ENCODE assay signal across 21 cellular contexts in genomic region chr17:75064867-75065561, GRCh38. TPM values are rescaled to one million over a fixed set of nuclear protein-coding genes. Genes with fewer than 3 reads are reported as not detected.
A peak's percentile ranks its signal among the peaks of the same experiment; 100 is the strongest.
DNase-seq lines count a peak whose midpoint lies in the region; ATAC-seq, FAIRE-seq and TF ChIP-seq lines count a peak whose summit lies in the region.
"Had no signal": no experiment of that assay in that cellular context is flagged by ENCODE, and none has a peak within 500 bp of the region (broad histone marks: within the 10 kb centered on the region; RNA-seq: fewer than 3 reads in every experiment).

No MANE protein-coding gene starts in this region.

- no peak overlapping the region for H4K8ac ChIP-seq in neuronal stem cell (ENCODE audit: low read depth, low read length)

- peak; percentile 71 for ATAC-seq in GM23338
- ATAC-seq in GM12878, result no peak
- ATAC-seq in GM19035 (IDR thresholded peaks at IDR 0.05; ENCODE audit: unreplicated experiment), result no peak
- ATAC-seq: body of pancreas, left ventricle myocardium superior, Right ventricle myocardium inferior had no signal

- TF ChIP-seq CTCF in GM23338 (conservative IDR thresholded peaks at IDR 0.05; ENCODE audit: low read depth in 2 of 2) (peak; percentile 28 to 61; a peak in 3 of 4 replicates), MM.1S (IDR thresholded peaks at IDR 0.05; ENCODE audit: low read length) (no peak), GM12878 (IDR thresholded peaks at IDR 0.05 in 2 of 3, conservative IDR thresholded peaks at IDR 0.05 in 1 of 3; ENCODE audit: control insufficient read depth in 2 of 3, extremely low read depth in 1 of 3, insufficient read depth in 1 of 3, low read depth in 3 of 3, low read length in 3 of 3) (no peak)

- no peak for TF ChIP-seq RAD21 in GM12878 (IDR thresholded peaks at IDR 0.05; ENCODE audit: insufficient read depth, low read depth, low read length)

- no peak overlapping the region for H3K4me3 Mint-ChIP-seq in GM23338
- H3K4me3 Mint-ChIP-seq: B cell had no signal

- BruUV-seq in GM12878 (replicated peaks; lab: Mats Ljungman, UMichigan), result no TSS peak

- RAD21 ChIA-PET in GM12878 (lab: Charles Lee; ENCODE audit: unreplicated experiment), result interaction anchor here (1.0 to 1.6 kb wide), 2 partner anchors 41 to 136 kb away, joined by 3 read pairs; no protein-coding TSS in a partner anchor

- no peaks in the 10 kb centered on the region for H3K79me1 ChIP-seq in neuronal stem cell (ENCODE audit: low read depth, low read length)

- CTCF ChIA-PET in GM12878 (lab: Yijun Ruan, JAX), result no interaction called here

- no peak for TF ChIP-seq POLR2A in GM12878 (IDR thresholded peaks at IDR 0.05; ENCODE audit: low read depth, low read length)

- in situ Hi-C loops in GM12878 (cut with MboI), result no loop called here

- H3K9ac ChIP-seq in MM.1S (ENCODE audit: low read length) (peak overlapping the region; percentile 61), GM12878 (ENCODE audit: control insufficient read depth, insufficient read depth, low read length) (peak overlapping the region; percentile 16; the same call in 1 of the 2 replicates), neuronal stem cell (ENCODE audit: low read depth, low read length, poor library complexity) (no peak overlapping the region)
- H3K9ac ChIP-seq: parathyroid adenoma had no signal

- H3F3A ChIP-seq in GM23338 (replicated peaks; ENCODE audit: low read depth) (0 out of 2 replicates have a peak, but pooled peaks cover 3% of the 10 kb centered on the region), MM.1S (ENCODE audit: insufficient read depth, low read length) (peaks cover 23% of the 10 kb centered on the region)

- H3K36me3 Mint-ChIP-seq in GM23338 (ENCODE audit: low read depth), result peaks cover 49% of the 10 kb centered on the region

- no peak for TF ChIP-seq EP300 in GM12878 (IDR thresholded peaks at IDR 0.05; ENCODE audit: borderline replicate concordance in 1 of 2, control insufficient read depth in 1 of 2, low read depth in 2 of 2, low read length in 2 of 2)

- no peak overlapping the region for H2BK15ac ChIP-seq in neuronal stem cell (ENCODE audit: low read length)

- no peaks in the 10 kb centered on the region for H3K9me2 ChIP-seq in GM23338 (ENCODE audit: insufficient read depth)
- H3K9me2 ChIP-seq in MM.1S (replicated peaks; ENCODE audit: insufficient read depth, low read length), result no peaks in the 10 kb centered on the region

- no peak overlapping the region for H4K91ac ChIP-seq in neuronal stem cell (ENCODE audit: low read depth, low read length, poor library complexity)

- no peak overlapping the region for H2AK5ac ChIP-seq in neuronal stem cell (ENCODE audit: low read depth, low read length)

- H3K27ac Mint-ChIP-seq in GM23338, result no peak overlapping the region
- H3K27ac Mint-ChIP-seq: B cell had no signal

- DNase-seq in GM23338 (ENCODE audit: low spot score) (peak; percentile 73), MM.1S (no peak), GM12878 (ENCODE audit: low read depth, low spot score) (no peak), neuronal stem cell (ENCODE audit: low spot score) (no peak), hippocampal formation (lab: John Stamatoyannopoulos, UW) (no peak), AML-193 (lab: John Stamatoyannopoulos, UW) (no peak)
- DNase-seq: body of pancreas; colonic mucosa; GDM1; left ventricle myocardium superior; MG63; NCI-H187; NCI-H446 treated with DMSO at 0.1 percent for 48 hours; stimulated activated CD4-positive, alpha-beta T cell treated with anti-CD3 and anti-CD28 coated beads, Interleukin-2, amount 100 ng/mL, for 48 hours; testis had no signal

- H3K23ac ChIP-seq in neuronal stem cell (ENCODE audit: low read depth, low read length, poor library complexity), result peak overlapping the region; percentile 9

- no peak overlapping the region for H3K4ac ChIP-seq in neuronal stem cell (ENCODE audit: low read length)

- no peak overlapping the region for H2BK120ac ChIP-seq in neuronal stem cell (ENCODE audit: low read depth, low read length)

- no peaks in the 10 kb centered on the region for H3K4me1 Mint-ChIP-seq in GM23338
- H3K4me1 Mint-ChIP-seq: B cell had no signal

- POLR2A ChIA-PET in GM12878 (lab: Charles Lee), result no interaction called here

- no peak overlapping the region for H3K14ac ChIP-seq in neuronal stem cell (ENCODE audit: low read length)

- H2AFZ ChIP-seq in GM23338 (no peak overlapping the region), MM.1S (ENCODE audit: low read length) (no peak overlapping the region), GM12878 (ENCODE audit: control insufficient read depth, low read depth, low read length) (no peak overlapping the region), neuronal stem cell (ENCODE audit: low read length) (no peak overlapping the region)
- H2AFZ ChIP-seq: parathyroid adenoma had no signal

- H3K27me3 Mint-ChIP-seq in GM23338 (ENCODE audit: insufficient read depth, low read depth, poor library complexity), result peaks cover 10% of the 10 kb centered on the region
- H3K27me3 Mint-ChIP-seq: activated naive CD4-positive, alpha-beta T cell treated with anti-CD3 and anti-CD28 coated beads, Interleukin-2, amount 50 U/mL, for 24 hours; B cell had no signal

- H3K4me2 ChIP-seq in GM23338 (no peak overlapping the region), MM.1S (ENCODE audit: low read depth, low read length) (peak overlapping the region; percentile 64), GM12878 (ENCODE audit: control insufficient read depth, insufficient read depth) (peak overlapping the region; percentile 42; the same call in 1 of the 2 replicates), neuronal stem cell (ENCODE audit: insufficient read depth, low read length, poor library complexity, severe bottlenecking) (no peak overlapping the region)

- SMC1A ChIA-PET in GM12878 (lab: Charles Lee; ENCODE audit: uncharacterized antibody, unreplicated experiment), result no interaction called here

- FAIRE-seq in GM12878 (lab: Jason Lieb, UNC), result no peak
- FAIRE-seq: frontal cortex had no signal

- H3K9me3 ChIP-seq in MM.1S (replicated peaks; ENCODE audit: insufficient read depth, low read length) (no peaks in the 10 kb centered on the region), GM12878 (replicated peaks; ENCODE audit: control insufficient read depth, insufficient read depth, low read length) (no peaks in the 10 kb centered on the region), neuronal stem cell (replicated peaks in 1 of 2; ENCODE audit: control insufficient read depth in 2 of 2, insufficient read depth in 1 of 2, low read depth in 1 of 2, low read length in 2 of 2) (no peaks in the 10 kb centered on the region)
- H3K9me3 ChIP-seq: body of pancreas, colonic mucosa, MG63, testis had no signal

- intact Hi-C loops in GM12878 (cut with micrococcal nuclease; ENCODE audit: unreplicated experiment), result no loop called here

- H2BK5ac ChIP-seq in neuronal stem cell (ENCODE audit: low read length), result no peak overlapping the region

- H3K27me3 ChIP-seq in GM23338 (ENCODE audit: insufficient read depth) (no peaks in the 10 kb centered on the region), MM.1S (replicated peaks; ENCODE audit: insufficient read depth, low read length) (no peaks in the 10 kb centered on the region), GM12878 (replicated peaks in 1 of 2; ENCODE audit: control insufficient read depth in 2 of 2, insufficient read depth in 2 of 2, low read length in 1 of 2) (no peaks in the 10 kb centered on the region), neuronal stem cell (ENCODE audit: control insufficient read depth in 3 of 3, insufficient read depth in 3 of 3, low read depth in 1 of 3, low read length in 3 of 3) (no peaks in the 10 kb centered on the region)
- H3K27me3 ChIP-seq: body of pancreas, colonic mucosa, MG63, testis had no signal

- H3K9me3 Mint-ChIP-seq in GM23338, result no peaks in the 10 kb centered on the region
- H3K9me3 Mint-ChIP-seq: activated naive CD4-positive, alpha-beta T cell treated with anti-CD3 and anti-CD28 coated beads, Interleukin-2, amount 50 U/mL, for 24 hours had no signal

- H3K36me3 ChIP-seq in GM23338 (ENCODE audit: insufficient read depth), result peaks cover 32% of the 10 kb centered on the region
- H3K36me3 ChIP-seq in MM.1S (replicated peaks; ENCODE audit: insufficient read depth, low read length), result no peaks in the 10 kb centered on the region; the same call in 1 of the 2 replicates
- peaks cover 4 to 9% of the 10 kb centered on the region in 2 experiments; a peak in 3 of 4 replicates for H3K36me3 ChIP-seq in GM12878 (ENCODE audit: control insufficient read depth in 2 of 2, insufficient read depth in 2 of 2, low read length in 1 of 2)
- peaks cover 37 to 56% of the 10 kb centered on the region in 2 donors for H3K36me3 ChIP-seq in neuronal stem cell (replicated peaks in 1 of 2; ENCODE audit: control insufficient read depth in 2 of 2, insufficient read depth in 2 of 2, low read length in 2 of 2)

- no peak overlapping the region for H3K27ac ChIP-seq in GM23338 (ENCODE audit: low read depth)
- H3K27ac ChIP-seq in MM.1S (ENCODE audit: low read length), result peak overlapping the region; percentile 91
- peak overlapping the region; percentile 65 for H3K27ac ChIP-seq in GM12878 (ENCODE audit: control insufficient read depth, insufficient read depth)
- no peak overlapping the region for H3K27ac ChIP-seq in neuronal stem cell (replicated peaks; ENCODE audit: low read length)
- H3K27ac ChIP-seq: body of pancreas, colonic mucosa, parathyroid adenoma, testis had no signal

- H3K4me1 ChIP-seq in GM23338 (ENCODE audit: insufficient read depth), result no peaks in the 10 kb centered on the region
- peaks cover 27% of the 10 kb centered on the region for H3K4me1 ChIP-seq in MM.1S (ENCODE audit: low read length)
- peaks cover 15% of the 10 kb centered on the region for H3K4me1 ChIP-seq in GM12878 (ENCODE audit: control insufficient read depth, insufficient read depth, low read length)
- no peaks in the 10 kb centered on the region for H3K4me1 ChIP-seq in neuronal stem cell (ENCODE audit: control insufficient read depth in 2 of 2, insufficient read depth in 1 of 2, low read depth in 1 of 2, low read length in 2 of 2)
- H3K4me1 ChIP-seq: body of pancreas, colonic mucosa, parathyroid adenoma had no signal

- WGBS in GM12878 (ENCODE audit: insufficient coverage, insufficient replicate concordance, low lambda C conversion rate, missing lambda C conversion rate), result 97% methylated on average over 18 of the region's 18 CpGs
- no CpG with 5 or more reads among the region's 18 CpGs for WGBS in neuronal stem cell (ENCODE audit: extremely low coverage in 2 of 2, insufficient read length in 2 of 2, insufficient replicate concordance in 1 of 2), 2 donors

- H4K20me1 ChIP-seq in GM23338 (replicated peaks; ENCODE audit: insufficient read depth) (peaks cover 10% of the 10 kb centered on the region; the same call in 1 of the 2 replicates), MM.1S (ENCODE audit: insufficient read depth, low read length) (no peaks in the 10 kb centered on the region), GM12878 (ENCODE audit: control insufficient read depth, insufficient read depth) (no peaks in the 10 kb centered on the region)

- no peak overlapping the region for H3K18ac ChIP-seq in neuronal stem cell (ENCODE audit: low read length)

- H3K4me3 ChIP-seq in GM23338, result no peak overlapping the region
- H3K4me3 ChIP-seq in MM.1S (ENCODE audit: low read length), result no peak overlapping the region
- H3K4me3 ChIP-seq in GM12878, result no peak overlapping the region
- no peak overlapping the region for H3K4me3 ChIP-seq in neuronal stem cell (ENCODE audit: low read length in 2 of 2)
- H3K4me3 ChIP-seq: body of pancreas, colonic mucosa, MG63, testis had no signal

- H3K79me2 ChIP-seq in GM23338 (replicated peaks; ENCODE audit: insufficient read depth) (no peaks in the 10 kb centered on the region), MM.1S (ENCODE audit: low read length) (no peaks in the 10 kb centered on the region), GM12878 (ENCODE audit: control insufficient read depth, insufficient read depth, low read length) (no peaks in the 10 kb centered on the region)
- H3K79me2 ChIP-seq: parathyroid adenoma had no signal

- no peak overlapping the region for H2BK12ac ChIP-seq in neuronal stem cell (ENCODE audit: low read length)

RNA-seq across cellular contexts. Expression of gene KCTD2, which starts 18.0 kb away (rescaled TPM):
- total RNA-seq in GM23338 (2014; rRNA removed; shearing (Covaris generic)), result 24.3 and 30.0 TPM in 2 replicates
- polyA plus RNA-seq in GM23338 (2016; fragmentation: Nextera tagmentation; extraction: Ambion mirVana), result 7.4 and 8.1 TPM in 2 replicates
- 9.1 and 11.1 TPM in 2 replicates for total RNA-seq in GM12878 (2013; cell fraction: nucleolus; rRNA removed)
- total RNA-seq in GM12878 (2014; rRNA removed), result 13.6 and 14.2 TPM in 2 replicates
- 11.9 and 13.3 TPM in 2 replicates for total RNA-seq in GM12878 (2014; rRNA removed; fragmentation: Illumina TruSeq; extraction: Trizol)
- total RNA-seq in GM12878 (2021), result 16.7 and 16.8 TPM in 2 replicates
- 9.5 TPM for polyA plus RNA-seq in GM12878 (2011; ENCODE audit: low read depth)
- 27.5 and 32.3 TPM in 2 replicates for polyA plus RNA-seq in GM12878 (2011; rRNA removed)
- polyA plus RNA-seq in GM12878 (2011; cell fraction: cytosol; rRNA removed), result 27.2 and 28.9 TPM in 2 replicates
- polyA plus RNA-seq in GM12878 (2011; cell fraction: nucleus; rRNA removed), result 17.1 and 18.6 TPM in 2 replicates
- 11.4 and 12.4 TPM in 2 replicates for polyA plus RNA-seq in GM12878 (2012)
- 17.3 and 20.0 TPM in 2 replicates for polyA plus RNA-seq in GM12878 (2014; fragmentation: Illumina TruSeq; extraction: Trizol)
- polyA plus RNA-seq in GM12878 (2014; fragmentation: Nextera tagmentation; extraction: Ambion mirVana), result 1 to 10 TPM; 1.5 to 2.2 TPM
- polyA plus RNA-seq in GM12878 (2014; rRNA removed), result 15.6 and 16.1 TPM in 2 replicates
- polyA plus RNA-seq in GM12878 (2016; fragmentation: Nextera tagmentation; extraction: Ambion mirVana), result 1 to 10 TPM; 1.5 to 4.5 TPM
- polyA minus RNA-seq in GM12878 (2011; rRNA and poly(A)+ RNA removed), result 15.0 and 21.0 TPM in 2 replicates
- 4.9 and 7.3 TPM in 2 replicates for polyA minus RNA-seq in GM12878 (2011; cell fraction: cytosol; rRNA and poly(A)+ RNA removed)
- 2.8 and 4.6 TPM in 2 replicates for polyA minus RNA-seq in GM12878 (2011; cell fraction: nucleus; rRNA and poly(A)+ RNA removed)
- polyA plus RNA-seq in neuronal stem cell (2013, experiment 1 of 2), result 24.7 TPM
- polyA plus RNA-seq in neuronal stem cell (2013, experiment 2 of 2), result 24.7 TPM

RNA-seq across cellular contexts. Expression of gene ATP5PD, which starts 18.2 kb away (rescaled TPM):
- total RNA-seq in GM23338 (2014; rRNA removed; shearing (Covaris generic)), result 240 and 244 TPM in 2 replicates
- polyA plus RNA-seq in GM23338 (2016; fragmentation: Nextera tagmentation; extraction: Ambion mirVana) (1,144 and 1,234 TPM in 2 replicates), GM12878 (2011; rRNA removed) (172 and 241 TPM in 2 replicates), GM12878 (2014; fragmentation: Illumina TruSeq; extraction: Trizol) (338 and 519 TPM in 2 replicates), GM12878 (2014; fragmentation: Nextera tagmentation; extraction: Ambion mirVana) (100 to 1,000 TPM; 710 to 772 TPM), GM12878 (2014; rRNA removed) (186 and 195 TPM in 2 replicates), GM12878 (2016; fragmentation: Nextera tagmentation; extraction: Ambion mirVana) (100 to 1,000 TPM; 436 to 445 TPM)
- 36.7 and 39.6 TPM in 2 replicates for total RNA-seq in GM12878 (2013; cell fraction: nucleolus; rRNA removed)
- total RNA-seq in GM12878 (2014; rRNA removed) (201 and 218 TPM in 2 replicates), GM12878 (2014; rRNA removed; fragmentation: Illumina TruSeq; extraction: Trizol) (303 and 307 TPM in 2 replicates), GM12878 (2021) (209 and 218 TPM in 2 replicates)
- 502 TPM for polyA plus RNA-seq in GM12878 (2011; ENCODE audit: low read depth)
- 200 and 326 TPM in 2 replicates for polyA plus RNA-seq in GM12878 (2011; cell fraction: cytosol; rRNA removed)
- polyA plus RNA-seq in GM12878 (2011; cell fraction: nucleus; rRNA removed), result 83.7 and 91.7 TPM in 2 replicates
- 300 and 334 TPM in 2 replicates for polyA plus RNA-seq in GM12878 (2012)
- 126 and 155 TPM in 2 replicates for polyA minus RNA-seq in GM12878 (2011; rRNA and poly(A)+ RNA removed)
- 46.9 and 49.8 TPM in 2 replicates for polyA minus RNA-seq in GM12878 (2011; cell fraction: cytosol; rRNA and poly(A)+ RNA removed)
- 23.5 and 27.0 TPM in 2 replicates for polyA minus RNA-seq in GM12878 (2011; cell fraction: nucleus; rRNA and poly(A)+ RNA removed)
- polyA plus RNA-seq in neuronal stem cell (2013, experiment 1 of 2), result 310 TPM
- 301 TPM for polyA plus RNA-seq in neuronal stem cell (2013, experiment 2 of 2)

RNA-seq across cellular contexts. Expression of gene SLC16A5, which starts 22.7 kb away (rescaled TPM):
- 30.1 and 40.0 TPM in 2 replicates for total RNA-seq in GM23338 (2014; rRNA removed; shearing (Covaris generic))
- polyA plus RNA-seq in GM23338 (2016; fragmentation: Nextera tagmentation; extraction: Ambion mirVana), result 5.0 and 7.3 TPM in 2 replicates
- 4.4 and 6.6 TPM in 2 replicates for total RNA-seq in GM12878 (2013; cell fraction: nucleolus; rRNA removed)
- total RNA-seq in GM12878 (2014; rRNA removed), result 0.76 and 1.2 TPM in 2 replicates
- 0.88 and 0.94 TPM in 2 replicates for total RNA-seq in GM12878 (2014; rRNA removed; fragmentation: Illumina TruSeq; extraction: Trizol)
- 3.1 and 3.4 TPM in 2 replicates for total RNA-seq in GM12878 (2021)
- 0.83 TPM for polyA plus RNA-seq in GM12878 (2011; ENCODE audit: low read depth)
- polyA plus RNA-seq in GM12878 (2011; rRNA removed), result 0.17 and 0.30 TPM in 2 replicates
- polyA plus RNA-seq in GM12878 (2011; cell fraction: cytosol; rRNA removed), result 0.57 and 0.84 TPM in 2 replicates
- polyA plus RNA-seq in GM12878 (2011; cell fraction: nucleus; rRNA removed), result 2.8 and 2.9 TPM in 2 replicates
- 2.9 and 4.1 TPM in 2 replicates for polyA plus RNA-seq in GM12878 (2012)
- polyA plus RNA-seq in GM12878 (2014; fragmentation: Illumina TruSeq; extraction: Trizol), result 0.17 and 0.84 TPM in 2 replicates
- under 1 TPM; 0.03 to 0.16 TPM for polyA plus RNA-seq in GM12878 (2014; fragmentation: Nextera tagmentation; extraction: Ambion mirVana)
- polyA plus RNA-seq in GM12878 (2014; rRNA removed), result 2.4 and 3.0 TPM in 2 replicates
- 1 to 10 TPM in 1 of 2 experiments, under 1 TPM in 1; 0.98 to 1.0 TPM for polyA plus RNA-seq in GM12878 (2016; fragmentation: Nextera tagmentation; extraction: Ambion mirVana)
- 0.22 and 0.41 TPM in 2 replicates for polyA minus RNA-seq in GM12878 (2011; rRNA and poly(A)+ RNA removed)
- 0.53 and 0.94 TPM in 2 replicates for polyA minus RNA-seq in GM12878 (2011; cell fraction: cytosol; rRNA and poly(A)+ RNA removed)
- polyA minus RNA-seq in GM12878 (2011; cell fraction: nucleus; rRNA and poly(A)+ RNA removed), result 0.73 and 0.96 TPM in 2 replicates
- 7.7 TPM for polyA plus RNA-seq in neuronal stem cell (2013, experiment 1 of 2)
- 7.9 TPM for polyA plus RNA-seq in neuronal stem cell (2013, experiment 2 of 2)

RNA-seq across cellular contexts. Expression of gene ARMC7, which starts 44.8 kb away (rescaled TPM):
- total RNA-seq in GM23338 (2014; rRNA removed; shearing (Covaris generic)), result 4.5 and 5.6 TPM in 2 replicates
- polyA plus RNA-seq in GM23338 (2016; fragmentation: Nextera tagmentation; extraction: Ambion mirVana) (6.3 and 8.4 TPM in 2 replicates), GM12878 (2011; rRNA removed) (2.4 and 5.2 TPM in 2 replicates), GM12878 (2014; fragmentation: Illumina TruSeq; extraction: Trizol) (2.9 and 6.5 TPM in 2 replicates), GM12878 (2014; fragmentation: Nextera tagmentation; extraction: Ambion mirVana) (1 to 10 TPM; 1.5 to 4.3 TPM), GM12878 (2014; rRNA removed) (6.9 and 10.9 TPM in 2 replicates), GM12878 (2016; fragmentation: Nextera tagmentation; extraction: Ambion mirVana) (10 to 100 TPM; 15.7 to 19.8 TPM)
- total RNA-seq in GM12878 (2013; cell fraction: nucleolus; rRNA removed), result 11.3 and 11.4 TPM in 2 replicates
- total RNA-seq in GM12878 (2014; rRNA removed) (5.6 and 6.1 TPM in 2 replicates), GM12878 (2014; rRNA removed; fragmentation: Illumina TruSeq; extraction: Trizol) (4.1 and 5.6 TPM in 2 replicates), GM12878 (2021) (11.6 and 11.7 TPM in 2 replicates)
- 4.5 TPM for polyA plus RNA-seq in GM12878 (2011; ENCODE audit: low read depth)
- 9.5 and 11.2 TPM in 2 replicates for polyA plus RNA-seq in GM12878 (2011; cell fraction: cytosol; rRNA removed)
- 8.6 and 10.6 TPM in 2 replicates for polyA plus RNA-seq in GM12878 (2011; cell fraction: nucleus; rRNA removed)
- 9.2 and 11.8 TPM in 2 replicates for polyA plus RNA-seq in GM12878 (2012)
- polyA minus RNA-seq in GM12878 (2011; rRNA and poly(A)+ RNA removed), result 7.3 and 10.3 TPM in 2 replicates
- polyA minus RNA-seq in GM12878 (2011; cell fraction: cytosol; rRNA and poly(A)+ RNA removed), result 3.5 and 6.9 TPM in 2 replicates
- polyA minus RNA-seq in GM12878 (2011; cell fraction: nucleus; rRNA and poly(A)+ RNA removed), result 5.9 and 11.0 TPM in 2 replicates
- polyA plus RNA-seq in neuronal stem cell (2013, experiment 1 of 2), result 7.3 TPM
- polyA plus RNA-seq in neuronal stem cell (2013, experiment 2 of 2), result 6.9 TPM

RNA-seq across cellular contexts. Expression of gene MRPL58, which starts 52.5 kb away (rescaled TPM):
- 38.0 and 48.5 TPM in 2 replicates for total RNA-seq in GM23338 (2014; rRNA removed; shearing (Covaris generic))
- 66.7 and 68.0 TPM in 2 replicates for polyA plus RNA-seq in GM23338 (2016; fragmentation: Nextera tagmentation; extraction: Ambion mirVana)
- 3.2 and 3.4 TPM in 2 replicates for total RNA-seq in GM12878 (2013; cell fraction: nucleolus; rRNA removed)
- 64.3 and 65.6 TPM in 2 replicates for total RNA-seq in GM12878 (2014; rRNA removed)
- 39.5 and 46.3 TPM in 2 replicates for total RNA-seq in GM12878 (2014; rRNA removed; fragmentation: Illumina TruSeq; extraction: Trizol)
- 43.0 and 44.0 TPM in 2 replicates for total RNA-seq in GM12878 (2021)
- polyA plus RNA-seq in GM12878 (2011; ENCODE audit: low read depth), result 28.1 TPM
- polyA plus RNA-seq in GM12878 (2011; rRNA removed), result 53.5 and 60.3 TPM in 2 replicates
- polyA plus RNA-seq in GM12878 (2011; cell fraction: cytosol; rRNA removed), result 38.0 and 49.9 TPM in 2 replicates
- polyA plus RNA-seq in GM12878 (2011; cell fraction: nucleus; rRNA removed), result 23.0 and 24.4 TPM in 2 replicates
- polyA plus RNA-seq in GM12878 (2012), result 25.5 and 28.9 TPM in 2 replicates
- 51.1 and 52.2 TPM in 2 replicates for polyA plus RNA-seq in GM12878 (2014; fragmentation: Illumina TruSeq; extraction: Trizol)
- polyA plus RNA-seq in GM12878 (2014; fragmentation: Nextera tagmentation; extraction: Ambion mirVana), result 10 to 100 TPM; 23.0 to 43.7 TPM
- 60.0 and 73.2 TPM in 2 replicates for polyA plus RNA-seq in GM12878 (2014; rRNA removed)
- polyA plus RNA-seq in GM12878 (2016; fragmentation: Nextera tagmentation; extraction: Ambion mirVana), result 10 to 100 TPM; 52.7 to 59.2 TPM
- 13.5 and 16.6 TPM in 2 replicates for polyA minus RNA-seq in GM12878 (2011; rRNA and poly(A)+ RNA removed)
- polyA minus RNA-seq in GM12878 (2011; cell fraction: cytosol; rRNA and poly(A)+ RNA removed), result 8.0 and 11.3 TPM in 2 replicates
- 3.5 and 5.5 TPM in 2 replicates for polyA minus RNA-seq in GM12878 (2011; cell fraction: nucleus; rRNA and poly(A)+ RNA removed)
- polyA plus RNA-seq in neuronal stem cell (2013, experiment 1 of 2), result 34.0 TPM
- 32.1 TPM for polyA plus RNA-seq in neuronal stem cell (2013, experiment 2 of 2)

Comparison
In these comparisons a context has a peak if more than half of its experiments do, and no peak if none do; other contexts are left out.
1. H3K27ac ChIP-seq: peak in MM.1S (single experiment) and GM12878 (single experiment); none in GM23338 (single experiment) and neuronal stem cell (single experiment).
2. H3K4me2 ChIP-seq: peak in MM.1S (single experiment) and GM12878 (single experiment); none in GM23338 (single experiment) and neuronal stem cell (single experiment).
3. CTCF ChIP-seq: peak in GM23338 (2 of 2); none in MM.1S (single experiment) and GM12878 (0 of 3).